25 cellular contexts compared by ENCODE assay signal in genomic region chr21:15054606-15055239, GRCh38. TPM values are rescaled to one million over a fixed set of nuclear protein-coding genes. Genes with fewer than 3 reads are reported as not detected.
DNase-seq lines count a peak whose midpoint lies in the region; ATAC-seq, FAIRE-seq and TF ChIP-seq lines count a peak whose summit lies in the region.
"Had no signal": no experiment of that assay in that cellular context is flagged by ENCODE, and none has a peak within 500 bp of the region (broad histone marks: within the 10 kb centered on the region; RNA-seq: fewer than 3 reads in every experiment).

No MANE protein-coding gene starts in this region.

- H3K4me1 ChIP-seq in HepG2 (ENCODE audit: insufficient read depth, low read length) (peaks cover 97% of the 10 kb centered on the region), right lobe of liver (peaks cover 0 to 75% (median 15%) of the 10 kb centered on the region in 4 donors)

- ATAC-seq in HepG2 = no peak; the same call in 2 of the 3 replicates
- no peak for ATAC-seq in right lobe of liver
- ATAC-seq in activated T-helper 17 cell treated with anti-CD3 and anti-CD28 coated beads, Interleukin-2, amount 50 U/mL, for 72 hours (replicated peaks) = no peak
- no peak for ATAC-seq in HG03095 (IDR thresholded peaks at IDR 0.05; ENCODE audit: unreplicated experiment)
- ATAC-seq: left cardiac atrium, SK-N-SH treated with all-trans-retinoic acid at 6 μM for 48 hours had no signal

- H3K9ac ChIP-seq in HepG2 (ENCODE audit: insufficient read depth, low read depth, low read length) = no peak overlapping the region

- H3K36me3 ChIP-seq in HepG2 (replicated peaks in 1 of 2; ENCODE audit: control insufficient read depth in 1 of 2, insufficient read depth in 2 of 2, low read length in 2 of 2) (no peaks in the 10 kb centered on the region; a peak in 1 of 5 replicates), right lobe of liver (no peaks in the 10 kb centered on the region)
- H3K36me3 ChIP-seq: adrenal gland, HAP-1, right atrium auricular region, upper lobe of left lung had no signal

- no peaks in the 10 kb centered on the region for H3K9me3 Mint-ChIP-seq in activated T-helper 17 cell treated with anti-CD3 and anti-CD28 coated beads, Interleukin-2, amount 50 U/mL, for 72 hours
- no peaks in the 10 kb centered on the region for H3K9me3 Mint-ChIP-seq in mesothelial cell of epicardium
- H3K9me3 Mint-ChIP-seq: activated T-helper 1 cell treated with anti-CD3 and anti-CD28 coated beads, Interleukin-12 subunit alpha, Interleukin-12 subunit beta, Interleukin-2, Interleukin-4 antibody, amounts not matched to agents 30 ng/mL and 10 ng/mL and 1 ng/mL, durations not matched to agents 14 hours and 24 hours and 36 hours; CD8-positive, alpha-beta memory T cell; stimulated activated naive CD8-positive, alpha-beta T cell treated with anti-CD3 and anti-CD28 coated beads, Interleukin-15, Interleukin-2, amounts not matched to agents 100 ng/mL and 50 ng/mL, for 24 hours had no signal

- DNase-seq in HepG2 (ENCODE audit: low spot score) (no peak), right lobe of liver (no peak), mesothelial cell of epicardium (ENCODE audit: low spot score in 2 of 2, unreplicated experiment in 2 of 2) (no peak), ecto neural progenitor cell (ENCODE audit: low spot score) (no peak), amniotic stem cell (lab: John Stamatoyannopoulos, UW) (no peak), NCI-H1092 treated with DMSO at 0.1 percent for 48 hours (lab: John Stamatoyannopoulos, UW) (no peak)
- DNase-seq: CD8-positive, alpha-beta memory T cell; DMS79 treated with DMSO at 0.1 percent for 48 hours; effector memory CD4-positive, alpha-beta T cell; KG1; left cardiac atrium; mesendoderm; NCI-H1105 treated with DMSO at 0.1 percent for 48 hours; NCI-H774; T-helper 9 cell; upper lobe of left lung had no signal

- peaks cover 100% of the 10 kb centered on the region for H4K20me1 ChIP-seq in HepG2 (ENCODE audit: insufficient read depth, low read length)

- H3K9me3 ChIP-seq in HepG2 (ENCODE audit: low read length) (no peaks in the 10 kb centered on the region), right lobe of liver (no peaks in the 10 kb centered on the region)
- H3K9me3 ChIP-seq: adrenal gland, HAP-1, right atrium auricular region, upper lobe of left lung had no signal

- in situ Hi-C loops in HepG2 (cut with HindIII; ENCODE audit: extremely low pct_ligation_motif_present, low pct_unique_long_range_greater_than_20kb) = no loop called here

- peak overlapping the region; percentile 15 for H3K4me3 Mint-ChIP-seq in activated T-helper 17 cell treated with anti-CD3 and anti-CD28 coated beads, Interleukin-2, amount 50 U/mL, for 72 hours
- no peak overlapping the region for H3K4me3 Mint-ChIP-seq in mesothelial cell of epicardium
- H3K4me3 Mint-ChIP-seq: activated T-helper 1 cell treated with anti-CD3 and anti-CD28 coated beads, Interleukin-12 subunit alpha, Interleukin-12 subunit beta, Interleukin-2, Interleukin-4 antibody, amounts not matched to agents 30 ng/mL and 10 ng/mL and 1 ng/mL, durations not matched to agents 14 hours and 24 hours and 36 hours; stimulated activated naive CD8-positive, alpha-beta T cell treated with anti-CD3 and anti-CD28 coated beads, Interleukin-15, Interleukin-2, amounts not matched to agents 100 ng/mL and 50 ng/mL, for 24 hours had no signal

- WGBS in HepG2 (ENCODE audit: low lambda C conversion rate) = 76% methylated on average over 4 of the region's 4 CpGs
- 68% methylated on average over 4 of the region's 4 CpGs for WGBS in right lobe of liver (ENCODE audit: insufficient coverage, low coverage, low lambda C conversion rate, missing lambda C conversion rate)

- TF ChIP-seq EP300 in HepG2 (IDR thresholded peaks at IDR 0.05; ENCODE audit: low read depth in 2 of 2, low read length in 2 of 2) (no peak), HepG2 (CRISPR knock-in tag; IDR thresholded peaks at IDR 0.05; ENCODE audit: borderline replicate concordance) (no peak)

- H3K4me2 ChIP-seq in HepG2 (ENCODE audit: low read depth, low read length) = peak overlapping the region; percentile 15; the same call in 1 of the 2 replicates

- intact Hi-C loops in HepG2 (cut with micrococcal nuclease; ENCODE audit: unreplicated experiment) = no loop called here
- intact Hi-C loops in right lobe of liver (cut with DNase I) = no loop called here

- H2AFZ ChIP-seq in HepG2 (ENCODE audit: low read length) = no peak overlapping the region

- peaks cover 100% of the 10 kb centered on the region for H3K79me2 ChIP-seq in HepG2 (ENCODE audit: insufficient read depth, low read length)

- H3K36me3 Mint-ChIP-seq in activated T-helper 17 cell treated with anti-CD3 and anti-CD28 coated beads, Interleukin-2, amount 50 U/mL, for 72 hours (ENCODE audit: low read depth) = no peaks in the 10 kb centered on the region
- H3K36me3 Mint-ChIP-seq in mesothelial cell of epicardium = no peaks in the 10 kb centered on the region
- H3K36me3 Mint-ChIP-seq: CD8-positive, alpha-beta memory T cell had no signal

- H3K27ac Mint-ChIP-seq in activated T-helper 17 cell treated with anti-CD3 and anti-CD28 coated beads, Interleukin-2, amount 50 U/mL, for 72 hours = no peak overlapping the region
- peak overlapping the region; percentile 27 for H3K27ac Mint-ChIP-seq in mesothelial cell of epicardium
- H3K27ac Mint-ChIP-seq: activated T-helper 1 cell treated with anti-CD3 and anti-CD28 coated beads, Interleukin-12 subunit alpha, Interleukin-12 subunit beta, Interleukin-2, Interleukin-4 antibody, amounts not matched to agents 30 ng/mL and 10 ng/mL and 1 ng/mL, durations not matched to agents 14 hours and 24 hours and 36 hours; stimulated activated naive CD8-positive, alpha-beta T cell treated with anti-CD3 and anti-CD28 coated beads, Interleukin-15, Interleukin-2, amounts not matched to agents 100 ng/mL and 50 ng/mL, for 24 hours had no signal

- TF ChIP-seq POLR2A in HepG2 (IDR thresholded peaks at IDR 0.05; ENCODE audit: insufficient read depth in 1 of 2, low read depth in 2 of 2, low read length in 2 of 2) (no peak), right lobe of liver (IDR thresholded peaks at IDR 0.05) (no peak)

- H3K4me1 Mint-ChIP-seq in activated T-helper 17 cell treated with anti-CD3 and anti-CD28 coated beads, Interleukin-2, amount 50 U/mL, for 72 hours = peaks cover 30% of the 10 kb centered on the region
- peaks cover 84% of the 10 kb centered on the region for H3K4me1 Mint-ChIP-seq in mesothelial cell of epicardium

- BruUV-seq in HepG2 (replicated peaks; lab: Mats Ljungman, UMichigan) = no TSS peak

- H3K27me3 ChIP-seq in HepG2 (ENCODE audit: control insufficient read depth in 1 of 2, insufficient read depth in 2 of 2, low read length in 2 of 2) (no peaks in the 10 kb centered on the region; a peak in 1 of 5 replicates), right lobe of liver (no peaks in the 10 kb centered on the region)
- H3K27me3 ChIP-seq: adrenal gland, right atrium auricular region, upper lobe of left lung had no signal

- no peak for TF ChIP-seq CTCF in HepG2 (CRISPR knock-in tag; IDR thresholded peaks at IDR 0.05)
- no peak for TF ChIP-seq CTCF in right lobe of liver (IDR thresholded peaks at IDR 0.05)
- no peak for TF ChIP-seq CTCF in mesothelial cell of epicardium (IDR thresholded peaks at IDR 0.05; ENCODE audit: unreplicated experiment)

- no peak overlapping the region for H3K27ac ChIP-seq in HepG2 (ENCODE audit: extremely low read length, insufficient read depth, low read length)
- H3K27ac ChIP-seq in right lobe of liver = no peak overlapping the region
- H3K27ac ChIP-seq: adrenal gland, right atrium auricular region, upper lobe of left lung had no signal

- TF ChIP-seq RAD21 in HepG2 (CRISPR knock-in tag; IDR thresholded peaks at IDR 0.05) = no peak

- POLR2A ChIA-PET in HepG2 (lab: Yijun Ruan, JAX) = interaction anchor here (2.6 kb wide), 1 partner anchor 11 kb away, joined by 11 read pairs; the partner anchor contains the start of gene NRIP1

- H3K4me3 ChIP-seq in HepG2 (replicated peaks in 1 of 3; ENCODE audit: insufficient read depth in 1 of 3, low read depth in 2 of 3, low read length in 3 of 3) (no peak overlapping the region), right lobe of liver (no peak overlapping the region)
- H3K4me3 ChIP-seq: adrenal gland, HAP-1, right atrium auricular region, upper lobe of left lung had no signal

- FAIRE-seq in HepG2 (lab: Jason Lieb, UNC) = no peak
- FAIRE-seq: GM18507 had no signal

- H3K27me3 Mint-ChIP-seq in activated T-helper 17 cell treated with anti-CD3 and anti-CD28 coated beads, Interleukin-2, amount 50 U/mL, for 72 hours = no peaks in the 10 kb centered on the region
- H3K27me3 Mint-ChIP-seq in mesothelial cell of epicardium (ENCODE audit: low read depth) = no peaks in the 10 kb centered on the region
- H3K27me3 Mint-ChIP-seq: CD8-positive, alpha-beta memory T cell; stimulated activated naive CD8-positive, alpha-beta T cell treated with anti-CD3 and anti-CD28 coated beads, Interleukin-15, Interleukin-2, amounts not matched to agents 100 ng/mL and 50 ng/mL, for 24 hours had no signal

- CTCF ChIA-PET in HepG2 (lab: Yijun Ruan, JAX; ENCODE audit: low intra/inter-chr PET ratio, low total read pairs) = no interaction called here

RNA-seq across cellular contexts. Expression of gene NRIP1, which starts 10.1 kb away (rescaled TPM):
- total RNA-seq in HepG2 (2016; rRNA removed; fragmentation: Illumina TruSeq; extraction: Trizol) = 69.0 and 99.0 TPM in 2 replicates
- total RNA-seq in HepG2 (2016; cell fraction: cytosol; rRNA removed; fragmentation: Illumina TruSeq; extraction: Trizol; ENCODE audit: low read depth) = 27.6 and 36.4 TPM in 2 replicates
- total RNA-seq in HepG2 (2016; cell fraction: insoluble cytoplasmic fraction; rRNA removed; fragmentation: Illumina TruSeq; extraction: Trizol) = 66.8 and 94.5 TPM in 2 replicates
- total RNA-seq in HepG2 (2016; cell fraction: membrane; rRNA removed; fragmentation: Illumina TruSeq; extraction: Trizol) = 25.1 and 28.0 TPM in 2 replicates
- total RNA-seq in HepG2 (2016; cell fraction: nucleus; rRNA removed; fragmentation: Illumina TruSeq; extraction: Trizol) = 94.9 and 106 TPM in 2 replicates
- polyA plus RNA-seq in HepG2 (2011; rRNA removed) = 18.1 and 21.0 TPM in 2 replicates
- polyA plus RNA-seq in HepG2 (2011; cell fraction: cytosol; rRNA removed) = 7.6 and 13.3 TPM in 2 replicates
- 13.9 and 17.0 TPM in 2 replicates for polyA plus RNA-seq in HepG2 (2011; cell fraction: nucleus; rRNA removed)
- 28.1 and 32.1 TPM in 2 replicates for polyA plus RNA-seq in HepG2 (2012)
- polyA plus RNA-seq in HepG2 (2016; cell fraction: cytosol; fragmentation: Illumina TruSeq; extraction: Trizol; ENCODE audit: low read depth) = 1.1 and 1.3 TPM in 2 replicates
- polyA plus RNA-seq in HepG2 (2016; cell fraction: insoluble cytoplasmic fraction; fragmentation: Illumina TruSeq; extraction: Trizol; ENCODE audit: low read depth) = 40.5 and 44.9 TPM in 2 replicates
- 4.3 and 4.9 TPM in 2 replicates for polyA plus RNA-seq in HepG2 (2016; cell fraction: membrane; fragmentation: Illumina TruSeq; extraction: Trizol; ENCODE audit: low read depth)
- polyA plus RNA-seq in HepG2 (2016; cell fraction: nucleus; fragmentation: Illumina TruSeq; extraction: Trizol; ENCODE audit: insufficient read depth, low read depth) = 46.0 and 49.0 TPM in 2 replicates
- polyA minus RNA-seq in HepG2 (2011; rRNA and poly(A)+ RNA removed; ENCODE audit: low replicate concordance) = 5.6 and 32.4 TPM in 2 replicates
- 42.3 and 56.3 TPM in 2 replicates for polyA minus RNA-seq in HepG2 (2011; cell fraction: cytosol; rRNA and poly(A)+ RNA removed)
- polyA minus RNA-seq in HepG2 (2011; cell fraction: nucleus; rRNA and poly(A)+ RNA removed) = 188 and 226 TPM in 2 replicates
- total RNA-seq in right lobe of liver = 10 to 100 TPM; 15.4 to 34.0 (median 21.5) TPM
- 1 to 10 TPM; 6.9 to 7.6 TPM for total RNA-seq in activated T-helper 17 cell treated with anti-CD3 and anti-CD28 coated beads, Interleukin-2, amount 50 U/mL, for 72 hours
- 86.4 to 104 TPM (median 92.8 TPM) in 3 replicates for total RNA-seq in mesothelial cell of epicardium
